Comparison of ENCODE assay signal across 1 cellular context in genomic region chr17:48439875-48440505, GRCh38.
TF ChIP-seq lines count a peak whose summit lies in the region.

No MANE protein-coding gene starts in this region.

TF ChIP-seq in HepG2, 621 proteins besides CTCF, POLR2A, EP300 and RAD21:
- TF ChIP-seq ZNF616 (CRISPR knock-in tag; IDR thresholded peaks at IDR 0.05; ENCODE audit: low read depth), result no peak
- no peak for TF ChIP-seq ETV5 (CRISPR knock-in tag; IDR thresholded peaks at IDR 0.05; ENCODE audit: borderline replicate concordance)
- TF ChIP-seq NFKBIZ (CRISPR knock-in tag; IDR thresholded peaks at IDR 0.05), result no peak
- TF ChIP-seq GABPA (IDR thresholded peaks at IDR 0.05; ENCODE audit: low read depth, low read length), result no peak
- TF ChIP-seq GABPA (CRISPR knock-in tag; IDR thresholded peaks at IDR 0.05; ENCODE audit: low read depth), result no peak
- no peak for TF ChIP-seq ZNF274 (CRISPR knock-in tag; IDR thresholded peaks at IDR 0.05)
- no peak for TF ChIP-seq SMAD9 (CRISPR knock-in tag; IDR thresholded peaks at IDR 0.05)
